In genomic region chr15:79985571-79985970, GRCh38 we compare ENCODE assay signal across 24 cellular contexts. TPM values are rescaled to one million over a fixed set of nuclear protein-coding genes. Genes with fewer than 3 reads are reported as not detected.
"Had no signal": no experiment of that assay in that cellular context is flagged by ENCODE, and none has a peak within 500 bp of the region (broad histone marks: within the 10 kb centered on the region; RNA-seq: fewer than 3 reads in every experiment).

No MANE protein-coding gene starts in this region.

- H3K4me3 Mint-ChIP-seq: endodermal cell; naive thymus-derived CD4-positive, alpha-beta T cell; nephron progenitor cell had no signal

- H3K27me3 Mint-ChIP-seq: naive thymus-derived CD4-positive, alpha-beta T cell had no signal

- H3K27me3 ChIP-seq: colonic mucosa, heart left ventricle, right atrium auricular region, sigmoid colon, stomach, transverse colon had no signal

- H3K4me3 ChIP-seq: colonic mucosa, heart left ventricle, right atrium auricular region, sigmoid colon, skin epidermis, stomach, thoracic aorta, transverse colon had no signal

- DNase-seq: colonic mucosa; dermis blood vessel endothelial cell; endodermal cell; heart left ventricle; hippocampal formation; left colon; mesendoderm; naive thymus-derived CD4-positive, alpha-beta T cell; nephron progenitor cell; sigmoid colon; stimulated activated CD4-positive, alpha-beta T cell treated with anti-CD3 and anti-CD28 coated beads, Interleukin-12 subunit alpha, Interleukin-12 subunit beta, amount 100 ng/mL, for 4 hours; stimulated activated naive CD4-positive, alpha-beta T cell; stomach; substantia nigra; transverse colon had no signal

- H3K9me3 Mint-ChIP-seq: naive thymus-derived CD4-positive, alpha-beta T cell; nephron progenitor cell had no signal

- H3K4me1 ChIP-seq: colonic mucosa, right atrium auricular region, sigmoid colon, stomach, transverse colon had no signal

- H3K36me3 Mint-ChIP-seq: naive thymus-derived CD4-positive, alpha-beta T cell had no signal

- H3K9me3 ChIP-seq: colonic mucosa, heart left ventricle, right atrium auricular region, sigmoid colon, stomach, thoracic aorta, transverse colon had no signal

- H3K27ac Mint-ChIP-seq: endodermal cell; naive thymus-derived CD4-positive, alpha-beta T cell; nephron progenitor cell had no signal

- H3K27ac ChIP-seq: colonic mucosa, heart left ventricle, right atrium auricular region, sigmoid colon, skin epidermis, stomach, thoracic aorta, transverse colon had no signal

- H3K36me3 ChIP-seq: colonic mucosa, heart left ventricle, right atrium auricular region, sigmoid colon, stomach, thoracic aorta, transverse colon had no signal

- H3K4me1 Mint-ChIP-seq: endodermal cell, nephron progenitor cell had no signal

- FAIRE-seq: endothelial cell of umbilical vein, frontal cortex had no signal

- ATAC-seq: heart left ventricle; left colon; naive thymus-derived CD4-positive, alpha-beta T cell had no signal

RNA-seq across cellular contexts. Expression of gene BCL2A1, which starts 14.6 kb away (rescaled TPM):
- total RNA-seq: dermis blood vessel endothelial cell, endodermal cell, endothelial cell of umbilical vein, glomerular endothelial cell, kidney epithelial cell, lung microvascular endothelial cell, osteocyte had no signal
- polyA plus RNA-seq: endothelial cell of umbilical vein had no signal
